In the genomic region with DNA sequence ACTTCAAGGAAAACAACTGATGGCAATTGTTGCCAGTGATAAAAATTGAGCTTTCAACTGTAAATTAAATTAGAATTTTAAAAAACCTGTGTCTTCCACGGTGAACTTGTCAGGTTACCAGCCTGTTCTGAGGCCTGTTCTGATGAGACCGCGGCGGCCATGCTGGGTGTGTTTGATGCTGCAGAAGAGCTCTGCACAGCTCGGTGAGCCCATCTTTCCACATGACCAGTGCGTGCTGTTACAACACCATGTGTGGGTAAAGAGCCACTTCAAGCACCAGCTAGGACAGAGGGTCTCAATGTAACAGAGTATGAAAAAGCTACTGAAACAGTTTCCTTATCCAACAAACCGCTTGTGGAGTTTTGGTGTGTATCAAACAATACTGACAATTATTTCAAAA, we compare ENCODE assay signal across 20 cellular contexts. TPM values are rescaled to one million over a fixed set of nuclear protein-coding genes. Genes with fewer than 3 reads are reported as not detected.
DNase-seq lines count a peak whose midpoint lies in the region; ATAC-seq, FAIRE-seq and TF ChIP-seq lines count a peak whose summit lies in the region.
"Had no signal": no experiment of that assay in that cellular context is flagged by ENCODE, and none has a peak within 500 bp of the region (broad histone marks: within the 10 kb centered on the region; RNA-seq: fewer than 3 reads in every experiment).

No MANE protein-coding gene starts in this region.

- in situ Hi-C loops in GM12878 (cut with MboI) (no loop called here), HepG2 (cut with HindIII; ENCODE audit: extremely low pct_ligation_motif_present, low pct_unique_long_range_greater_than_20kb) (no loop called here)

- no peaks in the 10 kb centered on the region for H3K9me2 ChIP-seq in OCI-LY1 (ENCODE audit: low read depth, low read length)

- H3K36me3 ChIP-seq in KOPT-K1 (ENCODE audit: insufficient read depth, low read length), result no peaks in the 10 kb centered on the region
- H3K36me3 ChIP-seq in OCI-LY1 (ENCODE audit: insufficient read depth, low read length), result no peaks in the 10 kb centered on the region
- H3K36me3 ChIP-seq in GM12878 (ENCODE audit: control insufficient read depth in 2 of 2, insufficient read depth in 2 of 2, low read length in 1 of 2), result no peaks in the 10 kb centered on the region
- no peaks in the 10 kb centered on the region for H3K36me3 ChIP-seq in HepG2 (replicated peaks in 1 of 2; ENCODE audit: control insufficient read depth in 1 of 2, insufficient read depth in 2 of 2, low read length in 2 of 2)

- WGBS in GM12878 (ENCODE audit: insufficient coverage, insufficient replicate concordance, low lambda C conversion rate, missing lambda C conversion rate), result 95% methylated on average over 7 of the region's 7 CpGs
- 94% methylated on average over 7 of the region's 7 CpGs for WGBS in HepG2 (ENCODE audit: low lambda C conversion rate)

- H3K27me3 ChIP-seq in OCI-LY1 (ENCODE audit: insufficient read depth, low read length) (no peaks in the 10 kb centered on the region), GM12878 (replicated peaks in 1 of 2; ENCODE audit: control insufficient read depth in 2 of 2, insufficient read depth in 2 of 2, low read length in 1 of 2) (no peaks in the 10 kb centered on the region), HepG2 (ENCODE audit: control insufficient read depth in 1 of 2, insufficient read depth in 2 of 2, low read length in 2 of 2) (no peaks in the 10 kb centered on the region)

- TF ChIP-seq CTCF in OCI-LY1 (IDR thresholded peaks at IDR 0.05; ENCODE audit: low read length) (no peak), GM12878 (IDR thresholded peaks at IDR 0.05 in 2 of 3, conservative IDR thresholded peaks at IDR 0.05 in 1 of 3; ENCODE audit: control insufficient read depth in 2 of 3, extremely low read depth in 1 of 3, insufficient read depth in 1 of 3, low read depth in 3 of 3, low read length in 3 of 3) (no peak), HepG2 (CRISPR knock-in tag; IDR thresholded peaks at IDR 0.05) (no peak)

- H3K27ac ChIP-seq in KOPT-K1 (ENCODE audit: low read depth, low read length, poor library complexity, severe bottlenecking), result peak overlapping the region; percentile 45
- peak overlapping the region; percentile 83 for H3K27ac ChIP-seq in OCI-LY1 (ENCODE audit: low read depth, low read length, poor library complexity, severe bottlenecking)
- H3K27ac ChIP-seq in GM12878 (ENCODE audit: control insufficient read depth, insufficient read depth), result no peak overlapping the region
- no peak overlapping the region for H3K27ac ChIP-seq in HepG2 (ENCODE audit: extremely low read length, insufficient read depth, low read length)
- no peak overlapping the region for H3K27ac ChIP-seq in substantia nigra (ENCODE audit: low read depth, low read length, poor library complexity, severe bottlenecking)

- CTCF ChIA-PET in GM12878 (lab: Yijun Ruan, JAX) (interaction anchor here (0.8 to 0.9 kb wide), 2 partner anchors 18 to 197 kb away, joined by 3 to 5 read pairs; no protein-coding TSS in a partner anchor), HepG2 (lab: Yijun Ruan, JAX; ENCODE audit: low intra/inter-chr PET ratio, low total read pairs) (interaction anchor here (1.1 kb wide), 1 partner anchor 57 kb away, joined by 3 read pairs; no protein-coding TSS in a partner anchor)

- intact Hi-C loops in GM12878 (cut with micrococcal nuclease; ENCODE audit: unreplicated experiment) (no loop called here), HepG2 (cut with micrococcal nuclease; ENCODE audit: unreplicated experiment) (no loop called here)

- H3K9me3 ChIP-seq in KOPT-K1 (ENCODE audit: insufficient read depth, low read length, poor library complexity, severe bottlenecking), result no peaks in the 10 kb centered on the region
- H3K9me3 ChIP-seq in OCI-LY1 (ENCODE audit: low read length), result no peaks in the 10 kb centered on the region
- H3K9me3 ChIP-seq in GM12878 (replicated peaks; ENCODE audit: control insufficient read depth, insufficient read depth, low read length), result no peaks in the 10 kb centered on the region
- no peaks in the 10 kb centered on the region for H3K9me3 ChIP-seq in HepG2 (ENCODE audit: low read length)

- POLR2A ChIA-PET in GM12878 (lab: Charles Lee) (no interaction called here), HepG2 (lab: Yijun Ruan, JAX) (no interaction called here)

- H3K79me2 ChIP-seq in OCI-LY1 (ENCODE audit: insufficient read depth, low read length), result peaks cover 77% of the 10 kb centered on the region
- H3K79me2 ChIP-seq in GM12878 (ENCODE audit: control insufficient read depth, insufficient read depth, low read length), result peaks cover 24% of the 10 kb centered on the region
- H3K79me2 ChIP-seq in HepG2 (ENCODE audit: insufficient read depth, low read length), result peaks cover 92% of the 10 kb centered on the region

- TF ChIP-seq RAD21 in GM12878 (IDR thresholded peaks at IDR 0.05; ENCODE audit: insufficient read depth, low read depth, low read length) (no peak), HepG2 (CRISPR knock-in tag; IDR thresholded peaks at IDR 0.05) (no peak)

- H4K20me1 ChIP-seq in OCI-LY1 (ENCODE audit: insufficient read depth, low read length) (no peaks in the 10 kb centered on the region), GM12878 (ENCODE audit: control insufficient read depth, insufficient read depth) (no peaks in the 10 kb centered on the region), HepG2 (ENCODE audit: insufficient read depth, low read length) (peaks cover 14% of the 10 kb centered on the region; the same call in 1 of the 2 replicates)

- H3K4me3 ChIP-seq in OCI-LY1 (ENCODE audit: low read depth, low read length, poor library complexity, severe bottlenecking), result peak overlapping the region; percentile 34
- H3K4me3 ChIP-seq in GM12878, result no peak overlapping the region
- no peak overlapping the region for H3K4me3 ChIP-seq in HepG2 (replicated peaks in 1 of 3; ENCODE audit: insufficient read depth in 1 of 3, low read depth in 2 of 3, low read length in 3 of 3)
- H3K4me3 ChIP-seq: GM23338 had no signal

- H3K4me1 ChIP-seq in OCI-LY1 (ENCODE audit: insufficient read depth, low read length, severe bottlenecking) (peaks cover 73% of the 10 kb centered on the region), GM12878 (ENCODE audit: control insufficient read depth, insufficient read depth, low read length) (no peaks in the 10 kb centered on the region), HepG2 (ENCODE audit: insufficient read depth, low read length) (peaks cover 54% of the 10 kb centered on the region)

- SMC1A ChIA-PET in GM12878 (lab: Charles Lee; ENCODE audit: uncharacterized antibody, unreplicated experiment), result interaction anchor here (1.1 to 1.2 kb wide), 2 partner anchors 16 to 38 kb away, joined by 3 read pairs; no protein-coding TSS in a partner anchor

- FAIRE-seq in GM12878 (lab: Jason Lieb, UNC), result peak; percentile 13
- FAIRE-seq in HepG2 (lab: Jason Lieb, UNC), result no peak
- FAIRE-seq: GM12892, GM19239 had no signal

- no peaks in the 10 kb centered on the region for H3F3A ChIP-seq in OCI-LY1 (ENCODE audit: insufficient read depth, low read length)

- TF ChIP-seq EP300 in GM12878 (IDR thresholded peaks at IDR 0.05; ENCODE audit: borderline replicate concordance in 1 of 2, control insufficient read depth in 1 of 2, low read depth in 2 of 2, low read length in 2 of 2) (no peak), HepG2 (IDR thresholded peaks at IDR 0.05; ENCODE audit: low read depth in 2 of 2, low read length in 2 of 2) (no peak), HepG2 (CRISPR knock-in tag; IDR thresholded peaks at IDR 0.05; ENCODE audit: borderline replicate concordance) (no peak)

- DNase-seq in GM12878 (ENCODE audit: low read depth, low spot score) (no peak), epidermal melanocyte (ENCODE audit: insufficient read length, low spot score) (peak; percentile 1), pons (ENCODE audit: low spot score) (no peak), HepG2 (ENCODE audit: low spot score) (no peak), substantia nigra (lab: John Stamatoyannopoulos, UW) (no peak)
- no peak for DNase-seq in stimulated activated CD4-positive, alpha-beta T cell treated with anti-CD3 and anti-CD28 coated beads, Interleukin-2, amount 100 ng/mL, for 48 hours
- DNase-seq: C1 segment of cervical spinal cord; Calu3; CD4-positive, alpha-beta memory T cell; COR-L47; DMS53; DMS79 treated with DMSO at 0.1 percent for 48 hours; GF-D8; H9 had no signal

- TF ChIP-seq POLR2A in GM12878 (IDR thresholded peaks at IDR 0.05; ENCODE audit: low read depth, low read length), result no peak
- no peak for TF ChIP-seq POLR2A in HepG2 (IDR thresholded peaks at IDR 0.05; ENCODE audit: insufficient read depth in 1 of 2, low read depth in 2 of 2, low read length in 2 of 2)

- no TSS peak for BruUV-seq in GM12878 (replicated peaks; lab: Mats Ljungman, UMichigan)
- no TSS peak for BruUV-seq in HepG2 (replicated peaks; lab: Mats Ljungman, UMichigan)

- H3K9ac ChIP-seq in OCI-LY1 (ENCODE audit: low read length) (peak overlapping the region; percentile 40; the same call in 1 of the 2 replicates), GM12878 (ENCODE audit: control insufficient read depth, insufficient read depth, low read length) (no peak overlapping the region), HepG2 (ENCODE audit: insufficient read depth, low read depth, low read length) (no peak overlapping the region)

- H3K4me2 ChIP-seq in OCI-LY1 (ENCODE audit: low read length), result peak overlapping the region; percentile 50
- no peak overlapping the region for H3K4me2 ChIP-seq in GM12878 (ENCODE audit: control insufficient read depth, insufficient read depth)
- no peak overlapping the region for H3K4me2 ChIP-seq in HepG2 (ENCODE audit: low read depth, low read length)
- H3K4me2 ChIP-seq: GM23338 had no signal

- ATAC-seq in GM12878 (no peak), HepG2 (no peak)
- ATAC-seq: GM23338, HCT116 had no signal

- H2AFZ ChIP-seq in OCI-LY1 (ENCODE audit: low read length) (no peak overlapping the region), GM12878 (ENCODE audit: control insufficient read depth, low read depth, low read length) (no peak overlapping the region), HepG2 (ENCODE audit: low read length) (no peak overlapping the region)
- H2AFZ ChIP-seq: GM23338 had no signal

- RAD21 ChIA-PET in GM12878 (lab: Charles Lee; ENCODE audit: unreplicated experiment), result no interaction called here

RNA-seq across cellular contexts. Expression of a gene that starts 48.5 kb away (rescaled TPM):
- total RNA-seq in GM12878 (2013; cell fraction: nucleolus; rRNA removed), result 181 and 215 TPM in 2 replicates
- total RNA-seq in GM12878 (2014; rRNA removed) (9.8 and 11.8 TPM in 2 replicates), GM12878 (2014; rRNA removed; fragmentation: Illumina TruSeq; extraction: Trizol) (6.1 and 6.7 TPM in 2 replicates), GM12878 (2021) (30.0 and 32.1 TPM in 2 replicates), HepG2 (2016; rRNA removed; fragmentation: Illumina TruSeq; extraction: Trizol) (25.3 TPM in 2 replicates)
- polyA plus RNA-seq in GM12878 (2011; ENCODE audit: low read depth), result 3.8 TPM
- polyA plus RNA-seq in GM12878 (2011; rRNA removed) (1.8 and 2.6 TPM in 2 replicates), GM12878 (2014; fragmentation: Illumina TruSeq; extraction: Trizol) (3.3 and 6.2 TPM in 2 replicates), GM12878 (2014; fragmentation: Nextera tagmentation; extraction: Ambion mirVana) (under 1 TPM; 0.18 to 0.26 TPM), GM12878 (2014; rRNA removed) (9.3 and 12.2 TPM in 2 replicates), GM12878 (2016; fragmentation: Nextera tagmentation; extraction: Ambion mirVana) (10 to 100 TPM in 1 of 2 experiments, 1 to 10 TPM in 1; 9.9 to 10.9 TPM), HepG2 (2011; rRNA removed) (6.6 and 7.2 TPM in 2 replicates)
- 4.8 and 4.9 TPM in 2 replicates for polyA plus RNA-seq in GM12878 (2011; cell fraction: cytosol; rRNA removed)
- 17.4 and 23.3 TPM in 2 replicates for polyA plus RNA-seq in GM12878 (2011; cell fraction: nucleus; rRNA removed)
- polyA plus RNA-seq in GM12878 (2012), result 9.5 and 10.9 TPM in 2 replicates
- 11.4 and 20.0 TPM in 2 replicates for polyA minus RNA-seq in GM12878 (2011; rRNA and poly(A)+ RNA removed)
- polyA minus RNA-seq in GM12878 (2011; cell fraction: cytosol; rRNA and poly(A)+ RNA removed), result 6.4 and 7.1 TPM in 2 replicates
- 28.2 and 48.3 TPM in 2 replicates for polyA minus RNA-seq in GM12878 (2011; cell fraction: nucleus; rRNA and poly(A)+ RNA removed)
- 9.3 TPM in 2 replicates for total RNA-seq in HepG2 (2016; cell fraction: cytosol; rRNA removed; fragmentation: Illumina TruSeq; extraction: Trizol; ENCODE audit: low read depth)
- total RNA-seq in HepG2 (2016; cell fraction: insoluble cytoplasmic fraction; rRNA removed; fragmentation: Illumina TruSeq; extraction: Trizol), result 19.0 and 24.1 TPM in 2 replicates
- total RNA-seq in HepG2 (2016; cell fraction: membrane; rRNA removed; fragmentation: Illumina TruSeq; extraction: Trizol), result 10.7 and 12.5 TPM in 2 replicates
- 47.4 and 53.3 TPM in 2 replicates for total RNA-seq in HepG2 (2016; cell fraction: nucleus; rRNA removed; fragmentation: Illumina TruSeq; extraction: Trizol)
- polyA plus RNA-seq in HepG2 (2011; cell fraction: cytosol; rRNA removed), result 4.9 and 6.5 TPM in 2 replicates
- polyA plus RNA-seq in HepG2 (2011; cell fraction: nucleus; rRNA removed), result 40.6 and 57.3 TPM in 2 replicates
- polyA plus RNA-seq in HepG2 (2012), result 16.9 and 22.1 TPM in 2 replicates
- polyA plus RNA-seq in HepG2 (2016; cell fraction: cytosol; fragmentation: Illumina TruSeq; extraction: Trizol; ENCODE audit: low read depth), result 1.6 TPM in 2 replicates
- polyA plus RNA-seq in HepG2 (2016; cell fraction: insoluble cytoplasmic fraction; fragmentation: Illumina TruSeq; extraction: Trizol; ENCODE audit: low read depth), result 12.7 and 16.8 TPM in 2 replicates
- 3.3 and 3.8 TPM in 2 replicates for polyA plus RNA-seq in HepG2 (2016; cell fraction: membrane; fragmentation: Illumina TruSeq; extraction: Trizol; ENCODE audit: low read depth)
- polyA plus RNA-seq in HepG2 (2016; cell fraction: nucleus; fragmentation: Illumina TruSeq; extraction: Trizol; ENCODE audit: insufficient read depth, low read depth), result 36.3 and 39.1 TPM in 2 replicates
- polyA minus RNA-seq in HepG2 (2011; rRNA and poly(A)+ RNA removed; ENCODE audit: low replicate concordance), result 26.1 and 51.5 TPM in 2 replicates
- polyA minus RNA-seq in HepG2 (2011; cell fraction: cytosol; rRNA and poly(A)+ RNA removed), result 18.6 and 20.2 TPM in 2 replicates
- polyA minus RNA-seq in HepG2 (2011; cell fraction: nucleus; rRNA and poly(A)+ RNA removed), result 62.9 and 72.9 TPM in 2 replicates

Comparison
In these comparisons a context has a peak if more than half of its experiments do, and no peak if none do; other contexts are left out.
1. H3K27ac ChIP-seq: peak in KOPT-K1 (single experiment) and OCI-LY1 (single experiment); none in GM12878 (single experiment), HepG2 (single experiment) and substantia nigra (single experiment).